In genomic region chr18:13435596-13436333, GRCh38 we compare ENCODE assay signal across 11 cellular contexts.
DNase-seq lines count a peak whose midpoint lies in the region; ATAC-seq, FAIRE-seq and TF ChIP-seq lines count a peak whose summit lies in the region.
"Had no signal": no experiment of that assay in that cellular context is flagged by ENCODE, and none has a peak within 500 bp of the region (broad histone marks: within the 10 kb centered on the region; RNA-seq: fewer than 3 reads in every experiment).

No MANE protein-coding gene starts in this region.

- WGBS in right lobe of liver (ENCODE audit: insufficient coverage, low coverage, low lambda C conversion rate, missing lambda C conversion rate), result 83% methylated on average over 7 of the region's 7 CpGs

- TF ChIP-seq CTCF in A673 (conservative IDR thresholded peaks at IDR 0.05; ENCODE audit: low read depth, low read length), result no peak
- TF ChIP-seq CTCF in right lobe of liver (IDR thresholded peaks at IDR 0.05), result no peak

- no peak overlapping the region for H3K4me3 Mint-ChIP-seq in activated naive CD8-positive, alpha-beta T cell treated with anti-CD3 and anti-CD28 coated beads, Interleukin-2, amount 50 U/mL, for 24 hours

- H3K27me3 ChIP-seq in A673 (replicated peaks; ENCODE audit: insufficient read depth, low read depth, low read length, poor library complexity) (no peaks in the 10 kb centered on the region), right lobe of liver (no peaks in the 10 kb centered on the region)
- H3K27me3 ChIP-seq: cardiac muscle cell had no signal

- peaks cover 20% of the 10 kb centered on the region for H3K4me1 ChIP-seq in A673 (ENCODE audit: insufficient read depth, low read length, poor library complexity, severe bottlenecking)
- H3K4me1 ChIP-seq in right lobe of liver, result peaks cover 0 to 50% (median 20%) of the 10 kb centered on the region in 4 donors

- intact Hi-C loops in A673 (cut with micrococcal nuclease; ENCODE audit: unreplicated experiment) (no loop called here), right lobe of liver (cut with DNase I) (no loop called here)

- peak; percentile 74 for DNase-seq in A673 (ENCODE audit: low spot score)
- DNase-seq in H54 (ENCODE audit: insufficient read length, low spot score), result peak; percentile 46
- DNase-seq in activated naive CD8-positive, alpha-beta T cell treated with anti-CD3 and anti-CD28 coated beads, Interleukin-2, amount 50 U/mL, for 24 hours, result no peak
- no peak for DNase-seq in right lobe of liver
- no peak for DNase-seq in RPMI8226
- no peak for DNase-seq in NCI-H2081 (lab: John Stamatoyannopoulos, UW)
- DNase-seq: DMS53 had no signal

- no TSS peak for BruUV-seq in A673 (replicated peaks; lab: Mats Ljungman, UMichigan)

- peaks cover 1% of the 10 kb centered on the region for H3K36me3 Mint-ChIP-seq in activated naive CD8-positive, alpha-beta T cell treated with anti-CD3 and anti-CD28 coated beads, Interleukin-2, amount 50 U/mL, for 24 hours (ENCODE audit: low read depth)

- no peaks in the 10 kb centered on the region for H3K36me3 ChIP-seq in A673 (ENCODE audit: insufficient read depth, low read length, poor library complexity, severe bottlenecking)
- no peaks in the 10 kb centered on the region for H3K36me3 ChIP-seq in right lobe of liver
- H3K36me3 ChIP-seq: cardiac muscle cell had no signal

- CTCF ChIA-PET in A673 (lab: Charles Lee), result no interaction called here

- no peaks in the 10 kb centered on the region for H3K9me3 Mint-ChIP-seq in activated naive CD8-positive, alpha-beta T cell treated with anti-CD3 and anti-CD28 coated beads, Interleukin-2, amount 50 U/mL, for 24 hours

- H3K27ac ChIP-seq in A673 (ENCODE audit: low read depth, low read length, poor library complexity, severe bottlenecking) (no peak overlapping the region), right lobe of liver (peak overlapping the region in 2 of 3 donors; percentile 56 to 86)
- H3K27ac ChIP-seq: cardiac muscle cell had no signal

- peaks cover 57% of the 10 kb centered on the region for H3K4me1 Mint-ChIP-seq in activated naive CD8-positive, alpha-beta T cell treated with anti-CD3 and anti-CD28 coated beads, Interleukin-2, amount 50 U/mL, for 24 hours

- POLR2A ChIA-PET in A673 (lab: Charles Lee; ENCODE audit: low non-redundant PET), result no interaction called here

- H3K27ac Mint-ChIP-seq in activated naive CD8-positive, alpha-beta T cell treated with anti-CD3 and anti-CD28 coated beads, Interleukin-2, amount 50 U/mL, for 24 hours, result peak overlapping the region; percentile 72

- H3K4me3 ChIP-seq in A673 (ENCODE audit: low read depth, low read length, poor library complexity, severe bottlenecking), result no peak overlapping the region
- no peak overlapping the region for H3K4me3 ChIP-seq in right lobe of liver
- H3K4me3 ChIP-seq: cardiac muscle cell, skin epidermis had no signal

- peak; percentile 48 for ATAC-seq in activated naive CD8-positive, alpha-beta T cell treated with anti-CD3 and anti-CD28 coated beads, Interleukin-2, amount 50 U/mL, for 24 hours
- ATAC-seq in right lobe of liver (no peak), HG02938 (IDR thresholded peaks at IDR 0.05; ENCODE audit: unreplicated experiment) (no peak), GM19467 (IDR thresholded peaks at IDR 0.05; ENCODE audit: unreplicated experiment) (no peak)

- no peaks in the 10 kb centered on the region for H3K27me3 Mint-ChIP-seq in activated naive CD8-positive, alpha-beta T cell treated with anti-CD3 and anti-CD28 coated beads, Interleukin-2, amount 50 U/mL, for 24 hours

- FAIRE-seq in H54 (lab: Jason Lieb, UNC), result peak; percentile 88

- H3K9me3 ChIP-seq in A673 (ENCODE audit: low read depth, low read length, poor library complexity, severe bottlenecking), result no peaks in the 10 kb centered on the region
- no peaks in the 10 kb centered on the region for H3K9me3 ChIP-seq in right lobe of liver

- TF ChIP-seq POLR2A in H54 (IDR thresholded peaks at IDR 0.05; ENCODE audit: low read depth, low read length) (no peak), right lobe of liver (IDR thresholded peaks at IDR 0.05) (no peak)

Comparison
In these comparisons a context has a peak if more than half of its experiments do, and no peak if none do; other contexts are left out.
1. DNase-seq: peak in A673 (single experiment) and H54 (single experiment); none in activated naive CD8-positive, alpha-beta T cell treated with anti-CD3 and anti-CD28 coated beads, Interleukin-2, amount 50 U/mL, for 24 hours (single experiment), right lobe of liver (0 of 3), RPMI8226 (single experiment) and NCI-H2081 (0 of 2).